Comparison of ENCODE assay signal across 9 cellular contexts in the genomic region with DNA sequence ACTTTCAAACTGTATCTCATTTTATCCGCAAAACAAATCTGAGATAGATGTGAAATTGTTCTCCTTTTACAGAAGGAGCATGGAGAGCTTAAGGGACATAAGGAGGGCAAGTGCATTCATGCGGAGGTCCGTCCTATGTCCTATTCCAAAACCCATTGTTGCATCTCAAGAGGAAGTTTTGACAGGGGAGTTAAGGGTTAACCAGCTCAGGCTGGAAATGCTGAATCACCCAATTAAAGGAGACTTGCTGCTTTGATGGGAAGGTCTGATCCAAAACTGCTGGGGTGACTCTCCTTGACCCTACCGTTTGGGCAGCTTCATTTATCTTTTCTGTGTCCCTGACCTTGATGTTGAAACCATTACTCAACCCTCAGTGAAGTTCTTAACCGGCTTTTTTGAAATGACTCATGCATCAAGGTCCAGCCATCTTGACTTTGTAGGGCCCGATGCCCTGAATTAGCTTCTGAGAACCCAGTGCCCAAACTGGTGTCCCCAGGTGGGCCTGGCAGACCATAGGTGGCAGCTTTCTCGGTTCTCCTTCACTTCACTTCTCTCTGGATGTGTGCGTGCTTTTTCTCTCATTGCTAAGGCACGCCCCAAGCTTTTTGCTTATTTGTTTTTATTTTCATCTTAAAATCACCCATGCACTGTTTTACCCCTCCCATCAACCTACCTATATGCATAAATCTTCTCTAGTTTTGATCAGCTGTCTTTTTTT. TPM values are rescaled to one million over a fixed set of nuclear protein-coding genes. Genes with fewer than 3 reads are reported as not detected.
DNase-seq lines count a peak whose midpoint lies in the region; ATAC-seq, FAIRE-seq and TF ChIP-seq lines count a peak whose summit lies in the region.
"Had no signal": no experiment of that assay in that cellular context is flagged by ENCODE, and none has a peak within 500 bp of the region (broad histone marks: within the 10 kb centered on the region; RNA-seq: fewer than 3 reads in every experiment).

No MANE protein-coding gene starts in this region.

- H3K9me3 ChIP-seq in right cardiac atrium (ENCODE audit: control insufficient read depth, low read length) (no peaks in the 10 kb centered on the region), HUES64 (ENCODE audit: insufficient read depth, low read depth, low read length) (peaks cover 9% of the 10 kb centered on the region), astrocyte (ENCODE audit: insufficient read depth, low read depth, low read length) (peaks cover 10% of the 10 kb centered on the region)

- DNase-seq in right cardiac atrium (no peak), Right ventricle myocardium inferior (ENCODE audit: missing footprints) (no peak), astrocyte (ENCODE audit: low read depth) (peak; percentile 85), myocyte (ENCODE audit: low read depth) (peak; percentile 36), DMS 273 (lab: John Stamatoyannopoulos, UW; ENCODE audit: unreplicated experiment) (no peak), NCI-H2196 treated with DMSO at 0.1 percent for 48 hours (lab: John Stamatoyannopoulos, UW; ENCODE audit: unreplicated experiment) (no peak), activated gamma-delta T cell (lab: John Stamatoyannopoulos, UW) (no peak)

- H3K27me3 Mint-ChIP-seq in astrocyte (ENCODE audit: low read depth, unreplicated experiment), result no peaks in the 10 kb centered on the region

- H3K9ac ChIP-seq in HUES64 (ENCODE audit: low read depth, low read length) (no peak overlapping the region), astrocyte (ENCODE audit: low read length) (no peak overlapping the region)

- H3K36me3 Mint-ChIP-seq in astrocyte (ENCODE audit: low read depth, unreplicated experiment), result peaks cover 11% of the 10 kb centered on the region

- no peaks in the 10 kb centered on the region for H4K20me1 ChIP-seq in astrocyte (ENCODE audit: insufficient read depth, low read length)

- H2AFZ ChIP-seq in astrocyte (ENCODE audit: low read depth, low read length), result peak overlapping the region; percentile 12

- intact Hi-C loops in right cardiac atrium (cut with DNase I) (no loop called here), Right ventricle myocardium inferior (cut with DNase I) (no loop called here)

- peaks cover 13% of the 10 kb centered on the region for H3K9me3 Mint-ChIP-seq in astrocyte (ENCODE audit: unreplicated experiment)

- H3K4me3 Mint-ChIP-seq in astrocyte (ENCODE audit: unreplicated experiment), result no peak overlapping the region

- H3K4me3 ChIP-seq in right cardiac atrium (ENCODE audit: low read length), result no peak overlapping the region
- no peak overlapping the region for H3K4me3 ChIP-seq in HUES64 (ENCODE audit: low read length)
- no peak overlapping the region for H3K4me3 ChIP-seq in astrocyte (ENCODE audit: insufficient read depth, low read depth, low read length)

- peaks cover 26% of the 10 kb centered on the region for H3K4me1 Mint-ChIP-seq in astrocyte (ENCODE audit: low read depth, unreplicated experiment)

- H3K4me1 ChIP-seq in right cardiac atrium (ENCODE audit: control insufficient read depth, insufficient read depth, low read length), result peaks cover 4% of the 10 kb centered on the region
- H3K4me1 ChIP-seq in HUES64 (ENCODE audit: insufficient read depth, low read length), result peaks cover 25% of the 10 kb centered on the region
- peaks cover 24% of the 10 kb centered on the region for H3K4me1 ChIP-seq in astrocyte (ENCODE audit: insufficient read depth, low read length)

- no peak for TF ChIP-seq CTCF in astrocyte (IDR thresholded peaks at IDR 0.05; ENCODE audit: insufficient read depth, low read depth, low read length)

- H3K27ac Mint-ChIP-seq in astrocyte (ENCODE audit: unreplicated experiment), result peak overlapping the region; percentile 50

- H3K27me3 ChIP-seq in right cardiac atrium (ENCODE audit: control insufficient read depth, insufficient read depth), result no peaks in the 10 kb centered on the region
- no peaks in the 10 kb centered on the region for H3K27me3 ChIP-seq in HUES64 (ENCODE audit: insufficient read depth, low read length)
- H3K27me3 ChIP-seq in astrocyte (ENCODE audit: insufficient read depth, low read length), result no peaks in the 10 kb centered on the region

- no peak overlapping the region for H3K27ac ChIP-seq in right cardiac atrium (ENCODE audit: low read length)
- peak overlapping the region; percentile 27; the same call in 1 of the 2 replicates for H3K27ac ChIP-seq in HUES64 (ENCODE audit: low read depth, low read length)
- no peak overlapping the region for H3K27ac ChIP-seq in astrocyte (ENCODE audit: low read depth, low read length)
- H3K27ac ChIP-seq: C4-2B had no signal

- peak overlapping the region; percentile 14 for H3K4me2 ChIP-seq in astrocyte (ENCODE audit: low read length)

- no peak for FAIRE-seq in astrocyte (lab: Jason Lieb, UNC)

- H3K36me3 ChIP-seq in HUES64 (ENCODE audit: insufficient read depth, low read length) (no peaks in the 10 kb centered on the region), astrocyte (ENCODE audit: insufficient read depth, low read length) (no peaks in the 10 kb centered on the region)

- 69% methylated on average over 9 of the region's 9 CpGs for WGBS in right cardiac atrium
- 67% methylated on average over 9 of the region's 9 CpGs for WGBS in HUES64

- H3K79me2 ChIP-seq in astrocyte (ENCODE audit: insufficient read depth, low read length), result no peaks in the 10 kb centered on the region

- ATAC-seq in right cardiac atrium (peak; percentile 27 to 64), Right ventricle myocardium inferior (no peak)

RNA-seq across cellular contexts. Expression of a gene that starts 15.9 kb away (rescaled TPM):
- under 1 TPM in 2 of 4 donors, not detected in 2; 0.23 to 0.42 TPM for total RNA-seq in right cardiac atrium
- not detected for polyA plus RNA-seq in right cardiac atrium
- not detected for total RNA-seq in Right ventricle myocardium inferior
- polyA plus RNA-seq in HUES64 (2013, experiment 1 of 2), result not detected
- 0.13 TPM for polyA plus RNA-seq in HUES64 (2013, experiment 2 of 2)
- 0.07 TPM in 1 of 2 replicates, not detected in the other for total RNA-seq in astrocyte
- total RNA-seq in myocyte, result 0.10 TPM in 1 of 2 replicates, not detected in the other
- polyA plus RNA-seq in myocyte (2012), result 0.24 TPM

RNA-seq across cellular contexts. Expression of a gene that starts 43.9 kb away (rescaled TPM):
- total RNA-seq in right cardiac atrium, result 100 to 1,000 TPM; 172 to 206 (median 204) TPM
- polyA plus RNA-seq in right cardiac atrium, result 199 TPM
- total RNA-seq in Right ventricle myocardium inferior, result 203 TPM
- polyA plus RNA-seq in HUES64 (2013, experiment 1 of 2), result 115 TPM
- 125 TPM for polyA plus RNA-seq in HUES64 (2013, experiment 2 of 2)
- 176 and 181 TPM in 2 replicates for total RNA-seq in astrocyte
- 281 and 387 TPM in 2 replicates for total RNA-seq in myocyte
- 144 TPM for polyA plus RNA-seq in myocyte (2012)

Comparison
In these comparisons a context has a peak if more than half of its experiments do, and no peak if none do; other contexts are left out.
1. DNase-seq: peak in astrocyte (single experiment) and myocyte (single experiment); none in right cardiac atrium (0 of 3), Right ventricle myocardium inferior (single experiment), DMS 273 (single experiment), NCI-H2196 treated with DMSO at 0.1 percent for 48 hours (single experiment) and activated gamma-delta T cell (single experiment).